ENCODE assay signal across 9 cellular contexts in genomic region chr15:46723308-46723707, GRCh38.
"Had no signal": no experiment of that assay in that cellular context is flagged by ENCODE, and none has a peak within 500 bp of the region (broad histone marks: within the 10 kb centered on the region; RNA-seq: fewer than 3 reads in every experiment).

No MANE protein-coding gene starts in this region.

- H2AFZ ChIP-seq: GM23248 had no signal

- H3K9ac ChIP-seq: GM23248 had no signal

- H3K4me1 ChIP-seq: HAP-1 had no signal

- DNase-seq: GM23248, GOT3, H7, HFFc6, IMR-90, KG1 had no signal

- H3K27ac ChIP-seq: GM23248 had no signal

- ATAC-seq: HCT116, K562 had no signal

- H3K9me3 ChIP-seq: HAP-1 had no signal

- H3K4me3 ChIP-seq: GM23248, HAP-1, K562 had no signal

- H3K36me3 ChIP-seq: HAP-1 had no signal
